18 cellular contexts compared by ENCODE assay signal in the genomic region with DNA sequence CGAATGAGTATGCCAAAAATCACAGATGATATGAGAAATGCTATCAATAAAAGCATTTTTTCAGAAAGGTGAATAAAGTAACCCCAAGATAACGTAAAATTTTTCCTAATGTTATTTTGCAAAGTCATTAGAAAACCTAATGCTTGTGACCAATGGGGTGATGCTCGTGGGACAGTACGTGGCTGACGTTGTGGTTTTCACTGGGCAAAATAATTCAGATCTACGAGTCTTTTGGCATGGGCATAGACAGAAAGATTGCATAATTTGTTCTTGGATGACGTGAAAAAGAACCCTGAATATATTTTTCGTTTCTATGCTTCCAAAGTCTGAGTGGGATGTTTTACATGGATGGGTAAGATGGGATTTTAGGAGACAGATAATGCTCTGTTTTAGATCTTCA.
A peak's percentile ranks its signal among the peaks of the same experiment; 100 is the strongest.
DNase-seq lines count a peak whose midpoint lies in the region; ATAC-seq, FAIRE-seq and TF ChIP-seq lines count a peak whose summit lies in the region.
"Had no signal": no experiment of that assay in that cellular context is flagged by ENCODE, and none has a peak within 500 bp of the region (broad histone marks: within the 10 kb centered on the region; RNA-seq: fewer than 3 reads in every experiment).

No MANE protein-coding gene starts in this region.

- no peak overlapping the region for H2BK120ac ChIP-seq in H9 (ENCODE audit: low read depth, low read length, poor library complexity, severe bottlenecking)

- ATAC-seq in gastrocnemius medialis = no peak
- ATAC-seq in HG03280 (IDR thresholded peaks at IDR 0.05; ENCODE audit: unreplicated experiment) = no peak

- no peak overlapping the region for H3K9ac ChIP-seq in H9 (ENCODE audit: extremely low read depth, insufficient read length, low read length)

- TF ChIP-seq CTCF in H9 (conservative IDR thresholded peaks at IDR 0.05) (no peak), brain (conservative IDR thresholded peaks at IDR 0.05) (no peak), gastrocnemius medialis (IDR thresholded peaks at IDR 0.05 in 4 of 5, conservative IDR thresholded peaks at IDR 0.05 in 1 of 5) (no peak), chondrocyte (IDR thresholded peaks at IDR 0.05) (no peak), HFFc6 (IDR thresholded peaks at IDR 0.05) (no peak)

- H3K4me1 Mint-ChIP-seq in H9 (peaks cover 57 to 62% of the 10 kb centered on the region in 2 experiments), brain (peaks cover 94% of the 10 kb centered on the region), chondrocyte (ENCODE audit: low read depth) (no peaks in the 10 kb centered on the region), HFFc6 (ENCODE audit: low read depth) (peaks cover 16% of the 10 kb centered on the region)
- H3K4me1 Mint-ChIP-seq: CD4-positive, CD25-positive, alpha-beta regulatory T cell had no signal

- H3K9me3 Mint-ChIP-seq in H9 (no peaks in the 10 kb centered on the region), brain (peaks cover 0 to 2% (median 0%) of the 10 kb centered on the region in 5 experiments), chondrocyte (ENCODE audit: low read depth) (no peaks in the 10 kb centered on the region), HFFc6 (no peaks in the 10 kb centered on the region)

- H4K8ac ChIP-seq in H9 (replicated peaks; ENCODE audit: insufficient read length, low read depth, low read length) = no peak overlapping the region

- peak overlapping the region in 2 of 3 experiments; percentile 27 to 32; a peak in 2 of 7 replicates for H3K27ac Mint-ChIP-seq in H9
- peak overlapping the region in 4 of 5 experiments; percentile 31 to 87 (median 71) for H3K27ac Mint-ChIP-seq in brain
- H3K27ac Mint-ChIP-seq in chondrocyte (ENCODE audit: unreplicated experiment) = no peak overlapping the region
- no peak overlapping the region for H3K27ac Mint-ChIP-seq in HFFc6
- H3K27ac Mint-ChIP-seq: CD4-positive, CD25-positive, alpha-beta regulatory T cell had no signal

- no peak overlapping the region for H2AFZ ChIP-seq in H9 (ENCODE audit: low read length)

- in situ Hi-C loops in gastrocnemius medialis (cut with MboI; ENCODE audit: low sequenced_read_pairs in 4 of 4) = loop anchor here in 1 of 4 donors (10.0 kb wide), 1 partner anchor 155 kb away; no protein-coding TSS in a partner anchor

- no peak for DNase-seq in H9
- no peak for DNase-seq in gastrocnemius medialis
- DNase-seq in chondrocyte (ENCODE audit: low spot score) = no peak
- no peak for DNase-seq in HFFc6
- DNase-seq: CD4-positive, CD25-positive, alpha-beta regulatory T cell; EL; GF-D8; KBM-7; NCI-H1048; NCI-H1417 treated with DMSO at 0.1 percent for 48 hours; NCI-H187 treated with DMSO at 0.1 percent for 48 hours; NCI-H510A; NCI-H748 treated with DMSO at 0.1 percent for 48 hours had no signal

- no peak overlapping the region for H3K4me3 ChIP-seq in gastrocnemius medialis
- H3K4me3 ChIP-seq: SJSA1 had no signal

- peak; percentile 71 for FAIRE-seq in islet of Langerhans (lab: Jason Lieb, UNC)
- FAIRE-seq: H1 had no signal

- no peak overlapping the region for H2AK5ac ChIP-seq in H9 (ENCODE audit: insufficient read length, low read length)

- H3K4me1 ChIP-seq in H9 (ENCODE audit: insufficient read depth, low read length) (peaks cover 9% of the 10 kb centered on the region; the same call in 1 of the 2 replicates), gastrocnemius medialis (peaks cover 48% of the 10 kb centered on the region in 2 donors)
- H3K4me1 ChIP-seq: SJSA1 had no signal

- H2BK5ac ChIP-seq in H9 (ENCODE audit: insufficient read length, low read length) = no peak overlapping the region

- H3K9me3 ChIP-seq in H9 (ENCODE audit: control insufficient read depth, low read depth, low read length) = no peaks in the 10 kb centered on the region
- no peaks in the 10 kb centered on the region for H3K9me3 ChIP-seq in gastrocnemius medialis
- H3K9me3 ChIP-seq: SJSA1 had no signal

- H4K91ac ChIP-seq in H9 (ENCODE audit: insufficient read length, low read depth, low read length) = no peak overlapping the region

- H2BK20ac ChIP-seq in H9 (ENCODE audit: low read depth, low read length, poor library complexity, severe bottlenecking) = no peak overlapping the region

- H3K23me2 ChIP-seq in H9 (ENCODE audit: insufficient read length, low read depth, low read length, poor library complexity, severe bottlenecking) = no peaks in the 10 kb centered on the region

- no peak overlapping the region for H3K27ac ChIP-seq in H9 (ENCODE audit: insufficient read length, low read depth, low read length)
- H3K27ac ChIP-seq in gastrocnemius medialis = peak overlapping the region; percentile 65 to 92 (median 86)
- H3K27ac ChIP-seq: SJSA1 had no signal

- H3K27me3 ChIP-seq in H9 (ENCODE audit: insufficient read depth, low read length) (no peaks in the 10 kb centered on the region), gastrocnemius medialis (no peaks in the 10 kb centered on the region)
- H3K27me3 ChIP-seq: SJSA1 had no signal

- WGBS in H9 (ENCODE audit: extremely low coverage, insufficient read length, low lambda C conversion rate) = no CpG with 5 or more reads among the region's 8 CpGs

- H3K36me3 ChIP-seq in gastrocnemius medialis = no peaks in the 10 kb centered on the region
- H3K36me3 ChIP-seq: SJSA1 had no signal

- no peak overlapping the region for H2BK12ac ChIP-seq in H9 (ENCODE audit: insufficient read length, low read depth, low read length)

- no peak overlapping the region for H3T11ph ChIP-seq in H9 (ENCODE audit: low read length)

- no peak overlapping the region for H3K4me3 Mint-ChIP-seq in H9
- H3K4me3 Mint-ChIP-seq in brain = peak overlapping the region in 1 of 5 experiments; percentile 46
- H3K4me3 Mint-ChIP-seq in chondrocyte (ENCODE audit: unreplicated experiment) = no peak overlapping the region
- no peak overlapping the region for H3K4me3 Mint-ChIP-seq in HFFc6
- H3K4me3 Mint-ChIP-seq: CD4-positive, CD25-positive, alpha-beta regulatory T cell had no signal

- H4K20me1 ChIP-seq in H9 (ENCODE audit: control insufficient read depth, insufficient read depth, insufficient read length) = no peaks in the 10 kb centered on the region

- H3K36me3 Mint-ChIP-seq in H9 (ENCODE audit: insufficient read depth in 1 of 3, low read depth in 3 of 3) (peaks cover 6 to 22% (median 21%) of the 10 kb centered on the region in 3 experiments; a peak in 6 of 7 replicates), brain (peaks cover 42% of the 10 kb centered on the region), chondrocyte (ENCODE audit: low read depth) (no peaks in the 10 kb centered on the region), HFFc6 (ENCODE audit: low read depth) (peaks cover 8% of the 10 kb centered on the region)
- H3K36me3 Mint-ChIP-seq: CD4-positive, CD25-positive, alpha-beta regulatory T cell had no signal

- H3K27me3 Mint-ChIP-seq in H9 (ENCODE audit: low read depth) = no peaks in the 10 kb centered on the region
- H3K27me3 Mint-ChIP-seq in brain = no peaks in the 10 kb centered on the region
- no peaks in the 10 kb centered on the region for H3K27me3 Mint-ChIP-seq in chondrocyte (ENCODE audit: low read depth)
- H3K27me3 Mint-ChIP-seq in HFFc6 (ENCODE audit: insufficient read depth) = no peaks in the 10 kb centered on the region; the same call in 1 of the 2 replicates
- H3K27me3 Mint-ChIP-seq: CD4-positive, CD25-positive, alpha-beta regulatory T cell had no signal

- H3K14ac ChIP-seq in H9 (ENCODE audit: insufficient read depth, low read length) = no peak overlapping the region

- no peak for TF ChIP-seq POLR2A in gastrocnemius medialis (IDR thresholded peaks at IDR 0.05)

- H3K18ac ChIP-seq in H9 (ENCODE audit: insufficient read length, low read depth, low read length) = no peak overlapping the region

- peaks cover 3% of the 10 kb centered on the region; the same call in 1 of the 2 replicates for H3K79me2 ChIP-seq in H9 (ENCODE audit: insufficient read depth, low read length)

- no peak overlapping the region for H3K23ac ChIP-seq in H9 (ENCODE audit: insufficient read length, low read depth, low read length)

- peaks cover 6% of the 10 kb centered on the region for H3K79me1 ChIP-seq in H9 (ENCODE audit: insufficient read depth, low read depth, low read length, poor library complexity, severe bottlenecking)

- H4K5ac ChIP-seq in H9 (ENCODE audit: insufficient read length, low read depth, low read length) = no peak overlapping the region

- no peak overlapping the region for H3K56ac ChIP-seq in H9 (ENCODE audit: insufficient read length, low read depth, low read length)

- H3K4me2 ChIP-seq in H9 (ENCODE audit: insufficient read depth, insufficient read length, low read length) = no peak overlapping the region

- no peak overlapping the region for H3K4ac ChIP-seq in H9 (ENCODE audit: low read depth, low read length)

- H2BK15ac ChIP-seq in H9 (ENCODE audit: low read depth, low read length) = no peak overlapping the region

- intact Hi-C loops in gastrocnemius medialis (cut with DNase I; ENCODE audit: low total_unique reads) = no loop called here

Comparison
In these comparisons a context has a peak if more than half of its experiments do, and no peak if none do; other contexts are left out.
1. H3K27ac Mint-ChIP-seq: peak in H9 (2 of 3) and brain (4 of 5); none in chondrocyte (single experiment) and HFFc6 (single experiment).